8 cellular contexts compared by ENCODE assay signal in the genomic region with DNA sequence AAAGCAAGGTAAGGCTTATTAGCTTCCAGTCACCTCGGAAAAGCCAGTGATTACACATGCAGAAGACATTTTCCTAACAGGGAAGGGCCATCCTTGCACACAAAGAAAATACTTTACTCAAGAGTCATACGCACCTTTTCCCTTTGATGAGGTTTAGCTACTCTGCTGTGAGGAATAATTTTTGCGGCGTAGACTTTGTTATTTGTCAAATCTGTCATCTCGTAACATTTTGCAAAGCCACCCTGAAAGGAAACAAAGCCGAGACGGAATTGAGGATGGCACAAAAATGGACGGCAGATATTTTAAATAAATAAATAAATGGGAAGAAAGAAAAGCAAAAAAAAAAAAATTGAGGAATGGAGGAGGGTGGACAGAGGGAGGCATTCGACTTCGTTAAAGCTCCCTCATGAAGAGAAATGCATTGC. TPM values are rescaled to one million over a fixed set of nuclear protein-coding genes. Genes with fewer than 3 reads are reported as not detected.
DNase-seq lines count a peak whose midpoint lies in the region; ATAC-seq and TF ChIP-seq lines count a peak whose summit lies in the region.

No MANE protein-coding gene starts in this region.

- no peaks in the 10 kb centered on the region for H3K9me3 Mint-ChIP-seq in activated T-cell treated with anti-CD3 and anti-CD28 coated beads, Interleukin-2, amount 50 U/mL, for 72 hours

- intact Hi-C loops in lower leg skin (cut with DNase I; ENCODE audit: low total_unique reads), result no loop called here

- H3K27ac Mint-ChIP-seq in activated T-cell treated with anti-CD3 and anti-CD28 coated beads, Interleukin-2, amount 50 U/mL, for 72 hours, result peak overlapping the region; percentile 87

- peaks cover 0 to 31% (median 7%) of the 10 kb centered on the region in 3 donors for H3K36me3 ChIP-seq in tibial nerve

- peaks cover 22% of the 10 kb centered on the region for H3K4me1 Mint-ChIP-seq in activated T-cell treated with anti-CD3 and anti-CD28 coated beads, Interleukin-2, amount 50 U/mL, for 72 hours (ENCODE audit: low read depth)

- peaks cover 0 to 2% of the 10 kb centered on the region in 2 donors for H3K36me3 Mint-ChIP-seq in activated T-cell treated with anti-CD3 and anti-CD28 coated beads, Interleukin-2, amount 50 U/mL, for 72 hours (ENCODE audit: insufficient read depth in 2 of 2)

- no peak for ATAC-seq in activated T-cell treated with anti-CD3 and anti-CD28 coated beads, Interleukin-2, amount 50 U/mL, for 72 hours (replicated peaks in 1 of 2)
- ATAC-seq in activated CD4-positive, CD25-positive, alpha-beta regulatory T cell treated with anti-CD3 and anti-CD28 coated beads, Interleukin-2, amount 50 U/mL, for 24 hours, result no peak

- no peak for TF ChIP-seq POLR2A in lower leg skin (IDR thresholded peaks at IDR 0.05)
- TF ChIP-seq POLR2A in tibial nerve (IDR thresholded peaks at IDR 0.05), result no peak

- peaks cover 0 to 53% (median 15%) of the 10 kb centered on the region in 4 donors for H3K4me1 ChIP-seq in tibial nerve

- 11 to 17% methylated on average over 10 of the region's 10 CpGs for WGBS in lower leg skin, 2 donors
- 0 to 2% methylated on average over 10 of the region's 10 CpGs for WGBS in tibial nerve, 2 donors

- peak overlapping the region; percentile 79 to 88 for H3K4me3 Mint-ChIP-seq in activated T-cell treated with anti-CD3 and anti-CD28 coated beads, Interleukin-2, amount 50 U/mL, for 72 hours

- H3K9me3 ChIP-seq in tibial nerve, result no peaks in the 10 kb centered on the region

- no peak for DNase-seq in activated T-cell treated with anti-CD3 and anti-CD28 coated beads, Interleukin-2, amount 50 U/mL, for 72 hours
- no peak for DNase-seq in activated T-cell treated with anti-CD3 and anti-CD28 coated beads, Interleukin-2, amount 50 U/mL, for 48 hours
- DNase-seq in astrocyte of the spinal cord (ENCODE audit: low read depth, low spot score) (peak; percentile 57), lower leg skin (ENCODE audit: low spot score in 2 of 2) (no peak), tibial nerve (ENCODE audit: low spot score in 2 of 2) (no peak), DMS 273 treated with DMSO at 0.1 percent for 48 hours (lab: John Stamatoyannopoulos, UW) (no peak), SHP77 (lab: John Stamatoyannopoulos, UW) (no peak)

- TF ChIP-seq CTCF in astrocyte of the spinal cord (IDR thresholded peaks at IDR 0.05; ENCODE audit: low read depth, low read length) (no peak), lower leg skin (IDR thresholded peaks at IDR 0.05) (no peak), tibial nerve (IDR thresholded peaks at IDR 0.05) (no peak)

- peak overlapping the region; percentile 90 for H3K4me3 ChIP-seq in astrocyte of the spinal cord (ENCODE audit: low read depth, low read length)
- peak overlapping the region; percentile 82 for H3K4me3 ChIP-seq in lower leg skin (ENCODE audit: low read depth, poor library complexity, severe bottlenecking)
- H3K4me3 ChIP-seq in tibial nerve, result peak overlapping the region; percentile 85 to 94 (median 89)

- H3K27me3 Mint-ChIP-seq in activated T-cell treated with anti-CD3 and anti-CD28 coated beads, Interleukin-2, amount 50 U/mL, for 72 hours (ENCODE audit: low read depth), result peaks cover 15% of the 10 kb centered on the region

- peak overlapping the region; percentile 90 to 99 (median 98) for H3K27ac ChIP-seq in tibial nerve

- TF ChIP-seq EP300 in tibial nerve (IDR thresholded peaks at IDR 0.05), result no peak

- H3K27me3 ChIP-seq in tibial nerve, result no peaks in the 10 kb centered on the region

- in situ Hi-C loops in astrocyte of the spinal cord (cut with HindIII; ENCODE audit: low sequenced_read_pairs), result loop anchor here (25.0 kb wide), 2 partner anchors 672 to 972 kb away; partner anchors contain the start of gene ACTBL2

RNA-seq across cellular contexts. Expression of gene PLK2, which starts 1.0 kb away (rescaled TPM):
- 10 to 100 TPM in 1 of 2 donors, 1 to 10 TPM in 1; 8.3 to 12.8 TPM for total RNA-seq in activated T-cell treated with anti-CD3 and anti-CD28 coated beads, Interleukin-2, amount 50 U/mL, for 72 hours
- total RNA-seq in lower leg skin, result 100 to 1,000 TPM; 109 to 229 (median 153) TPM
- 100 to 1,000 TPM; 111 to 226 (median 163) TPM for total RNA-seq in tibial nerve

RNA-seq across cellular contexts. Expression of gene GAPT, which starts 32.4 kb away (rescaled TPM):
- not detected for total RNA-seq in activated T-cell treated with anti-CD3 and anti-CD28 coated beads, Interleukin-2, amount 50 U/mL, for 72 hours
- total RNA-seq in lower leg skin (1 to 10 TPM in 1 of 4 donors, under 1 TPM in 1, not detected in 2; 0.39 to 1.6 TPM), tibial nerve (1 to 10 TPM in 1 of 4 donors, not detected in 3; 2.1 TPM)

Comparison
In these comparisons a context has a peak if more than half of its experiments do, and no peak if none do; other contexts are left out.
1. RNA of gene PLK2, which starts 1.0 kb away (total RNA-seq): 111 to 226 TPM in tibial nerve and 109 to 229 TPM in lower leg skin; 8.3 to 12.8 TPM in activated T-cell treated with anti-CD3 and anti-CD28 coated beads, Interleukin-2, amount 50 U/mL, for 72 hours; every median in the first group is over 4 times any median in the second.
2. Peak in every context shown above with its lines, with median percentiles within 50 percentile points of each other: H3K4me3 ChIP-seq.